Comparison of ENCODE assay signal across 16 cellular contexts in genomic region chr17:73261617-73261951, GRCh38. TPM values are rescaled to one million over a fixed set of nuclear protein-coding genes. Genes with fewer than 3 reads are reported as not detected.
DNase-seq lines count a peak whose midpoint lies in the region; ATAC-seq, FAIRE-seq and TF ChIP-seq lines count a peak whose summit lies in the region.
"Had no signal": no experiment of that assay in that cellular context is flagged by ENCODE, and none has a peak within 500 bp of the region (broad histone marks: within the 10 kb centered on the region; RNA-seq: fewer than 3 reads in every experiment).

A gene with protein sequence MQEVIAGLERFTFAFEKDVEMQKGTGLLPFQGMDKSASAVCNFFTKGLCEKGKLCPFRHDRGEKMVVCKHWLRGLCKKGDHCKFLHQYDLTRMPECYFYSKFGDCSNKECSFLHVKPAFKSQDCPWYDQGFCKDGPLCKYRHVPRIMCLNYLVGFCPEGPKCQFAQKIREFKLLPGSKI (minus strand): TSS chr17:73261880. CDS start chr17:73261818, 62 bp downstream.

- H3K9ac ChIP-seq in kidney (ENCODE audit: low read length in 2 of 2) (no peak within 1 kb of the TSS), MM.1S (ENCODE audit: low read length) (no peak within 1 kb of the TSS)

- H3K4me1 ChIP-seq in GM23338 (ENCODE audit: insufficient read depth) (peaks cover 16% of the 10 kb centered on the region), kidney (ENCODE audit: control insufficient read depth in 1 of 2, insufficient read depth in 1 of 2, low read depth in 1 of 2, low read length in 2 of 2) (no peaks in the 10 kb centered on the region), MM.1S (ENCODE audit: low read length) (no peaks in the 10 kb centered on the region)

- H3K4me2 ChIP-seq in GM23338 = peak within 1 kb of the TSS; percentile 72
- H3K4me2 ChIP-seq in MM.1S (ENCODE audit: low read depth, low read length) = no peak within 1 kb of the TSS

- no peaks in the 10 kb centered on the region for H3K9me3 Mint-ChIP-seq in GM23338
- H3K9me3 Mint-ChIP-seq in progenitor cell of endocrine pancreas (ENCODE audit: low read depth) = no peaks in the 10 kb centered on the region

- intact Hi-C loops in kidney (cut with DNase I) = no loop called here

- H3K36me3 Mint-ChIP-seq in GM23338 (ENCODE audit: low read depth) = no peaks in the 10 kb centered on the region
- no peaks in the 10 kb centered on the region for H3K36me3 Mint-ChIP-seq in progenitor cell of endocrine pancreas (ENCODE audit: insufficient read depth)

- peaks cover 4% of the 10 kb centered on the region for H3F3A ChIP-seq in GM23338 (replicated peaks; ENCODE audit: low read depth)
- H3F3A ChIP-seq in MM.1S (ENCODE audit: insufficient read depth, low read length) = no peaks in the 10 kb centered on the region

- H3K27ac ChIP-seq in GM23338 (ENCODE audit: low read depth) = 0 out of 2 replicates have a peak within 1 kb of the TSS, but pooled peaks have one; percentile 32
- H3K27ac ChIP-seq in angular gyrus (ENCODE audit: low read depth, low read length) = peak within 1 kb of the TSS; percentile 63
- no peak within 1 kb of the TSS for H3K27ac ChIP-seq in kidney (ENCODE audit: low read depth in 2 of 2, low read length in 2 of 2)
- no peak within 1 kb of the TSS for H3K27ac ChIP-seq in MM.1S (ENCODE audit: low read length)
- H3K27ac ChIP-seq: brain microvascular endothelial cell had no signal

- H3K36me3 ChIP-seq in GM23338 (ENCODE audit: insufficient read depth) (no peaks in the 10 kb centered on the region), kidney (ENCODE audit: control insufficient read depth in 1 of 2, insufficient read depth in 2 of 2, low read length in 2 of 2) (no peaks in the 10 kb centered on the region), MM.1S (replicated peaks; ENCODE audit: insufficient read depth, low read length) (no peaks in the 10 kb centered on the region)
- H3K36me3 ChIP-seq: brain microvascular endothelial cell had no signal

- H2AFZ ChIP-seq in GM23338 = peak within 1 kb of the TSS; percentile 97
- no peak within 1 kb of the TSS for H2AFZ ChIP-seq in MM.1S (ENCODE audit: low read length)

- H3K27me3 ChIP-seq in GM23338 (ENCODE audit: insufficient read depth) (peaks cover 4% of the 10 kb centered on the region; the same call in 1 of the 2 replicates), MM.1S (replicated peaks; ENCODE audit: insufficient read depth, low read length) (no peaks in the 10 kb centered on the region)
- H3K27me3 ChIP-seq: brain microvascular endothelial cell had no signal

- H3K4me3 ChIP-seq in GM23338 (peak within 1 kb of the TSS; percentile 35), kidney (ENCODE audit: low read length in 2 of 2) (no peak within 1 kb of the TSS), MM.1S (ENCODE audit: low read length) (no peak within 1 kb of the TSS)
- H3K4me3 ChIP-seq: mucosa of descending colon had no signal

- TF ChIP-seq CTCF in GM23338 (conservative IDR thresholded peaks at IDR 0.05; ENCODE audit: low read depth in 2 of 2) (no peak), kidney (IDR thresholded peaks at IDR 0.05; ENCODE audit: borderline replicate concordance, extremely low read depth, insufficient read depth) (no peak), progenitor cell of endocrine pancreas (IDR thresholded peaks at IDR 0.05; ENCODE audit: unreplicated experiment) (no peak), MM.1S (IDR thresholded peaks at IDR 0.05; ENCODE audit: low read length) (no peak)

- H3K27me3 Mint-ChIP-seq in GM23338 (ENCODE audit: insufficient read depth, low read depth, poor library complexity) (peaks cover 19% of the 10 kb centered on the region), progenitor cell of endocrine pancreas (no peaks in the 10 kb centered on the region)

- H3K9me3 ChIP-seq in kidney (ENCODE audit: control insufficient read depth in 1 of 2, low read length in 2 of 2) = no peaks in the 10 kb centered on the region
- H3K9me3 ChIP-seq in MM.1S (replicated peaks; ENCODE audit: insufficient read depth, low read length) = no peaks in the 10 kb centered on the region
- H3K9me3 ChIP-seq: mucosa of descending colon had no signal

- H3K4me1 Mint-ChIP-seq in GM23338 (peaks cover 19% of the 10 kb centered on the region), progenitor cell of endocrine pancreas (ENCODE audit: low read depth) (peaks cover 28% of the 10 kb centered on the region)

- H3K79me2 ChIP-seq in GM23338 (replicated peaks; ENCODE audit: insufficient read depth) (no peaks in the 10 kb centered on the region), MM.1S (ENCODE audit: low read length) (no peaks in the 10 kb centered on the region)

- no peak for FAIRE-seq in kidney (lab: Jason Lieb, UNC)
- FAIRE-seq: urothelium cell line had no signal

- DNase-seq in GM23338 (ENCODE audit: low spot score) = no peak
- DNase-seq in kidney = peak; percentile 41
- DNase-seq in progenitor cell of endocrine pancreas (ENCODE audit: low spot score, unreplicated experiment) = no peak
- DNase-seq in MM.1S = no peak
- no peak for DNase-seq in OCI-M2 (lab: John Stamatoyannopoulos, UW; ENCODE audit: unreplicated experiment)
- DNase-seq in NCI-H1436 treated with DMSO at 0.1 percent for 48 hours (lab: John Stamatoyannopoulos, UW) = no peak
- DNase-seq in kidney glomerular epithelial cell (lab: John Stamatoyannopoulos, UW) = no peak
- DNase-seq: ACHN; brain microvascular endothelial cell; foreskin fibroblast; GDM1; NCI-H1092; stimulated activated CD4-positive, alpha-beta T cell treated with anti-CD3 and anti-CD28 coated beads, Interleukin-2, amount 100 ng/mL, for 48 hours had no signal

- H3K27ac Mint-ChIP-seq in GM23338 = no peak within 1 kb of the TSS
- peak within 1 kb of the TSS; percentile 98 for H3K27ac Mint-ChIP-seq in progenitor cell of endocrine pancreas

- peak; percentile 12 for ATAC-seq in GM23338

- H4K20me1 ChIP-seq in GM23338 (replicated peaks; ENCODE audit: insufficient read depth) = no peaks in the 10 kb centered on the region
- no peaks in the 10 kb centered on the region for H4K20me1 ChIP-seq in MM.1S (ENCODE audit: insufficient read depth, low read length)

- H3K4me3 Mint-ChIP-seq in GM23338 (peak within 1 kb of the TSS; percentile 47; the same call in 1 of the 3 replicates), progenitor cell of endocrine pancreas (ENCODE audit: low read depth) (peak within 1 kb of the TSS; percentile 59)

- no peaks in the 10 kb centered on the region for H3K9me2 ChIP-seq in GM23338 (ENCODE audit: insufficient read depth)
- H3K9me2 ChIP-seq in MM.1S (replicated peaks; ENCODE audit: insufficient read depth, low read length) = no peaks in the 10 kb centered on the region

TF ChIP-seq in GM23338, 12 proteins besides CTCF, POLR2A, EP300 and RAD21:
- no peak for TF ChIP-seq CREB1 (CRISPR knock-in tag; IDR thresholded peaks at IDR 0.05; ENCODE audit: low read depth)
- TF ChIP-seq POLR2AphosphoS5 (IDR thresholded peaks at IDR 0.05; ENCODE audit: low read depth) = no peak
- TF ChIP-seq ZNF114 (CRISPR knock-in tag; IDR thresholded peaks at IDR 0.05) = no peak
- no peak for TF ChIP-seq JUNB (IDR thresholded peaks at IDR 0.05; ENCODE audit: unreplicated experiment)
- no peak for TF ChIP-seq REST (IDR thresholded peaks at IDR 0.05; ENCODE audit: unreplicated experiment)
- TF ChIP-seq, protein P1, sequence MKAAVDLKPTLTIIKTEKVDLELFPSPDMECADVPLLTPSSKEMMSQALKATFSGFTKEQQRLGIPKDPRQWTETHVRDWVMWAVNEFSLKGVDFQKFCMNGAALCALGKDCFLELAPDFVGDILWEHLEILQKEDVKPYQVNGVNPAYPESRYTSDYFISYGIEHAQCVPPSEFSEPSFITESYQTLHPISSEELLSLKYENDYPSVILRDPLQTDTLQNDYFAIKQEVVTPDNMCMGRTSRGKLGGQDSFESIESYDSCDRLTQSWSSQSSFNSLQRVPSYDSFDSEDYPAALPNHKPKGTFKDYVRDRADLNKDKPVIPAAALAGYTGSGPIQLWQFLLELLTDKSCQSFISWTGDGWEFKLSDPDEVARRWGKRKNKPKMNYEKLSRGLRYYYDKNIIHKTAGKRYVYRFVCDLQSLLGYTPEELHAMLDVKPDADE (IDR thresholded peaks at IDR 0.05) = no peak
TF ChIP-seq in GM23338: peak in this region for 0.

RNA-seq across cellular contexts. Expression of the gene that starts here (rescaled TPM):
- not detected in 2 replicates for total RNA-seq in GM23338 (2014; rRNA removed; shearing (Covaris generic))
- polyA plus RNA-seq in GM23338 (2016; fragmentation: Nextera tagmentation; extraction: Ambion mirVana) (not detected in 2 replicates), kidney (ENCODE audit: insufficient read depth, low read depth, low replicate concordance) (not detected)
- total RNA-seq in kidney (not detected), progenitor cell of endocrine pancreas (0.33 TPM in 1 of 2 replicates, not detected in the other)
- total RNA-seq: mucosa of descending colon had no signal

Comparison
In these comparisons a context has a peak if more than half of its experiments do, and no peak if none do; other contexts are left out.
1. Peak in ATAC-seq, H3K4me3 ChIP-seq, H3K27ac ChIP-seq and H3K4me2 ChIP-seq in GM23338; RNA of the gene not detected or under 1 TPM.
2. Peak in DNase-seq in kidney; RNA of the gene not detected or under 1 TPM.